Comparison of ENCODE assay signal across 9 cellular contexts in the genomic region with DNA sequence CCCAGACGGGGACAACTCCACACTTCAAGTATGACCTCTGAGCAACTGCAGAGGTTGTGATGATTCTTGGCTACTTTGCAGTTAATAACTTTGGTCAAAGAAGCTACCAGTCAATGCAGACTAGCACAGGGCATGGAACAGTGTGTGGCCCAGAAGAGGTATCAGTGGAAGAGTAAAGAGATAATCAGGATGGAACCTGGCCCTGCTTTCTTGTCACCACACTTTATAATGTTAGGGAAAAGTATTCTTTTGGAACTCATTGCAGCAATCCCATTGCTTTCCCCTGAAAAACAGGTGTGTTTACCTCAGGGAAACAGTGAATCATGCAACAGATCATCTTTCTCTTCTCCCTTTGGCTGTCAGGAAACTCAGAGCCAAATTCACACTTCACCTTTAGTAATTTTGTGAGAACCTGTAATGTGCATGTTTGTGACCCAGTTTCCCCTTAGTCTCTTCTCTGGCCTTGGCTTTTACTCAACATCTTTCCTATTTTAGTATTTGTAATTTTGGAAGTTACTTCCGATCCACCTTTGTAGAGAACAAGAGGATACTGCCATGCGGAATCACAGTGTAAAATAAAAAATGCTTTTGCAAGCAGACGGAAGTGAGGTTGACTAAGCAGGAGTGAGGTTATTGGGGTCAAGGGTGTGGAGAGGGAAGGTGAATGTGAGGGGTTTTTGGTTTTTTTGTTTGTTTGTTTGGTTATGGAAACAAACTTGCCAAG. TPM values are rescaled to one million over a fixed set of nuclear protein-coding genes. Genes with fewer than 3 reads are reported as not detected.
DNase-seq lines count a peak whose midpoint lies in the region; ATAC-seq lines count a peak whose summit lies in the region.
"Had no signal": no experiment of that assay in that cellular context is flagged by ENCODE, and none has a peak within 500 bp of the region (broad histone marks: within the 10 kb centered on the region; RNA-seq: fewer than 3 reads in every experiment).

No MANE protein-coding gene starts in this region.

- POLR2A ChIA-PET in activated naive CD8-positive, alpha-beta T cell treated with anti-CD3 and anti-CD28 coated beads, Interleukin-2, amount 10 ng/mL, durations not matched to agents 7 days and 5 days (lab: Charles Lee): interaction anchor here (0.9 to 2.0 kb wide), 7 partner anchors 9 to 196 kb away, joined by 3 to 10 read pairs (median 4); partner anchors contain the start of gene MXD1

- peaks cover 13% of the 10 kb centered on the region for H3K36me3 Mint-ChIP-seq in activated CD4-positive, alpha-beta T cell treated with anti-CD3 and anti-CD28 coated beads, Interleukin-2, amount 10 ng/mL, durations not matched to agents 24 days and 14 days (ENCODE audit: low read depth)
- H3K36me3 Mint-ChIP-seq in activated naive CD8-positive, alpha-beta T cell treated with anti-CD3 and anti-CD28 coated beads, Interleukin-2, amount 10 ng/mL, durations not matched to agents 7 days and 5 days: peaks cover 7% of the 10 kb centered on the region
- H3K36me3 Mint-ChIP-seq in natural killer cell treated with Interleukin-12 subunit alpha and Interleukin-12 subunit beta and Interleukin-15 and Interleukin-18, amount 100 ng/mL, for 72 hours: peaks cover 7% of the 10 kb centered on the region

- ATAC-seq in HG03432 (IDR thresholded peaks at IDR 0.05; ENCODE audit: unreplicated experiment): peak; percentile 8
- ATAC-seq in activated naive CD8-positive, alpha-beta T cell treated with anti-CD3 and anti-CD28 coated beads, Interleukin-2, amount 10 ng/mL, durations not matched to agents 7 days and 5 days (ENCODE audit: low read depth): peak; percentile 19
- peak; percentile 35 to 45 for ATAC-seq in natural killer cell treated with Interleukin-12 subunit alpha and Interleukin-12 subunit beta and Interleukin-15 and Interleukin-18, amount 100 ng/mL, for 72 hours
- ATAC-seq in sciatic nerve: no peak

- peak overlapping the region; percentile 90 for H3K27ac Mint-ChIP-seq in activated CD4-positive, alpha-beta T cell treated with anti-CD3 and anti-CD28 coated beads, Interleukin-2, amount 10 ng/mL, durations not matched to agents 24 days and 14 days
- H3K27ac Mint-ChIP-seq in activated naive CD8-positive, alpha-beta T cell treated with anti-CD3 and anti-CD28 coated beads, Interleukin-2, amount 10 ng/mL, durations not matched to agents 7 days and 5 days: peak overlapping the region; percentile 83
- peak overlapping the region; percentile 89 to 97 for H3K27ac Mint-ChIP-seq in natural killer cell treated with Interleukin-12 subunit alpha and Interleukin-12 subunit beta and Interleukin-15 and Interleukin-18, amount 100 ng/mL, for 72 hours

- H3K4me3 Mint-ChIP-seq in activated CD4-positive, alpha-beta T cell treated with anti-CD3 and anti-CD28 coated beads, Interleukin-2, amount 10 ng/mL, durations not matched to agents 24 days and 14 days: peak overlapping the region; percentile 56
- peak overlapping the region; percentile 68 for H3K4me3 Mint-ChIP-seq in activated naive CD8-positive, alpha-beta T cell treated with anti-CD3 and anti-CD28 coated beads, Interleukin-2, amount 10 ng/mL, durations not matched to agents 7 days and 5 days
- peak overlapping the region; percentile 86 for H3K4me3 Mint-ChIP-seq in natural killer cell treated with Interleukin-12 subunit alpha and Interleukin-12 subunit beta and Interleukin-15 and Interleukin-18, amount 100 ng/mL, for 72 hours

- no peaks in the 10 kb centered on the region for H3K9me3 Mint-ChIP-seq in activated CD4-positive, alpha-beta T cell treated with anti-CD3 and anti-CD28 coated beads, Interleukin-2, amount 10 ng/mL, durations not matched to agents 24 days and 14 days
- H3K9me3 Mint-ChIP-seq in activated naive CD8-positive, alpha-beta T cell treated with anti-CD3 and anti-CD28 coated beads, Interleukin-2, amount 10 ng/mL, durations not matched to agents 7 days and 5 days: no peaks in the 10 kb centered on the region
- H3K9me3 Mint-ChIP-seq in natural killer cell treated with Interleukin-12 subunit alpha and Interleukin-12 subunit beta and Interleukin-15 and Interleukin-18, amount 100 ng/mL, for 72 hours: no peaks in the 10 kb centered on the region

- H3K27me3 Mint-ChIP-seq in activated CD4-positive, alpha-beta T cell treated with anti-CD3 and anti-CD28 coated beads, Interleukin-2, amount 10 ng/mL, durations not matched to agents 24 days and 14 days: no peaks in the 10 kb centered on the region
- peaks cover 3% of the 10 kb centered on the region for H3K27me3 Mint-ChIP-seq in activated naive CD8-positive, alpha-beta T cell treated with anti-CD3 and anti-CD28 coated beads, Interleukin-2, amount 10 ng/mL, durations not matched to agents 7 days and 5 days
- no peaks in the 10 kb centered on the region for H3K27me3 Mint-ChIP-seq in natural killer cell treated with Interleukin-12 subunit alpha and Interleukin-12 subunit beta and Interleukin-15 and Interleukin-18, amount 100 ng/mL, for 72 hours

- intact Hi-C loops in activated CD4-positive, alpha-beta T cell treated with anti-CD3 and anti-CD28 coated beads, Interleukin-2, amount 10 ng/mL, durations not matched to agents 24 days and 14 days (cut with micrococcal nuclease): loop anchor here (2.0 to 5.0 kb wide), 2 partner anchors 32 to 140 kb away; partner anchors contain the start of genes MXD1 and PCBP1
- intact Hi-C loops in sciatic nerve (cut with DNase I): no loop called here

- DNase-seq in activated CD4-positive, alpha-beta T cell treated with anti-CD3 and anti-CD28 coated beads, Interleukin-2, amount 10 ng/mL, durations not matched to agents 24 days and 14 days: no peak
- no peak for DNase-seq in activated CD4-positive, alpha-beta T cell treated with anti-CD3 and anti-CD28 coated beads, Interleukin-2, amount 50 U/mL, for 4 hours
- no peak for DNase-seq in activated naive CD8-positive, alpha-beta T cell treated with anti-CD3 and anti-CD28 coated beads, Interleukin-2, amount 10 ng/mL, durations not matched to agents 7 days and 5 days
- DNase-seq in natural killer cell treated with Interleukin-12 subunit alpha and Interleukin-12 subunit beta and Interleukin-15 and Interleukin-18, amount 100 ng/mL, for 72 hours (ENCODE audit: low spot score): no peak
- DNase-seq in sciatic nerve (ENCODE audit: low spot score) (no peak), NCI-H1105 (lab: John Stamatoyannopoulos, UW) (no peak), NCI-H2171 treated with DMSO at 0.1 percent for 48 hours (lab: John Stamatoyannopoulos, UW) (no peak)
- DNase-seq: caudate nucleus had no signal

- H3K4me1 Mint-ChIP-seq in activated CD4-positive, alpha-beta T cell treated with anti-CD3 and anti-CD28 coated beads, Interleukin-2, amount 10 ng/mL, durations not matched to agents 24 days and 14 days: peaks cover 40% of the 10 kb centered on the region
- H3K4me1 Mint-ChIP-seq in activated naive CD8-positive, alpha-beta T cell treated with anti-CD3 and anti-CD28 coated beads, Interleukin-2, amount 10 ng/mL, durations not matched to agents 7 days and 5 days: peaks cover 25% of the 10 kb centered on the region
- peaks cover 40 to 50% of the 10 kb centered on the region in 2 donors for H3K4me1 Mint-ChIP-seq in natural killer cell treated with Interleukin-12 subunit alpha and Interleukin-12 subunit beta and Interleukin-15 and Interleukin-18, amount 100 ng/mL, for 72 hours (ENCODE audit: low read depth in 2 of 2)

RNA-seq across cellular contexts. Expression of gene ASPRV1, which starts 14.2 kb away (rescaled TPM):
- 0.75 and 1.4 TPM in 2 replicates for total RNA-seq in activated CD4-positive, alpha-beta T cell treated with anti-CD3 and anti-CD28 coated beads, Interleukin-2, amount 10 ng/mL, durations not matched to agents 24 days and 14 days
- total RNA-seq in activated naive CD8-positive, alpha-beta T cell treated with anti-CD3 and anti-CD28 coated beads, Interleukin-2, amount 10 ng/mL, durations not matched to agents 7 days and 5 days: 1 to 10 TPM; 1.2 TPM
- under 1 TPM; 0.55 to 0.84 TPM for total RNA-seq in natural killer cell treated with Interleukin-12 subunit alpha and Interleukin-12 subunit beta and Interleukin-15 and Interleukin-18, amount 100 ng/mL, for 72 hours
- 5.6 TPM for total RNA-seq in sciatic nerve

RNA-seq across cellular contexts. Expression of gene MXD1, which starts 32.3 kb away (rescaled TPM):
- total RNA-seq in activated CD4-positive, alpha-beta T cell treated with anti-CD3 and anti-CD28 coated beads, Interleukin-2, amount 10 ng/mL, durations not matched to agents 24 days and 14 days: 11.7 and 12.6 TPM in 2 replicates
- 10 to 100 TPM; 14.1 to 14.3 TPM for total RNA-seq in activated naive CD8-positive, alpha-beta T cell treated with anti-CD3 and anti-CD28 coated beads, Interleukin-2, amount 10 ng/mL, durations not matched to agents 7 days and 5 days
- 10 to 100 TPM; 27.6 to 42.7 TPM for total RNA-seq in natural killer cell treated with Interleukin-12 subunit alpha and Interleukin-12 subunit beta and Interleukin-15 and Interleukin-18, amount 100 ng/mL, for 72 hours
- total RNA-seq in sciatic nerve: 25.3 TPM

RNA-seq across cellular contexts. Expression of gene SNRNP27, which starts 53.5 kb away (rescaled TPM):
- 61.1 and 63.3 TPM in 2 replicates for total RNA-seq in activated CD4-positive, alpha-beta T cell treated with anti-CD3 and anti-CD28 coated beads, Interleukin-2, amount 10 ng/mL, durations not matched to agents 24 days and 14 days
- total RNA-seq in activated naive CD8-positive, alpha-beta T cell treated with anti-CD3 and anti-CD28 coated beads, Interleukin-2, amount 10 ng/mL, durations not matched to agents 7 days and 5 days: 10 to 100 TPM; 46.0 to 54.4 TPM
- 10 to 100 TPM; 43.0 to 64.4 TPM for total RNA-seq in natural killer cell treated with Interleukin-12 subunit alpha and Interleukin-12 subunit beta and Interleukin-15 and Interleukin-18, amount 100 ng/mL, for 72 hours
- 46.9 TPM for total RNA-seq in sciatic nerve
